In genomic region chr4:99029018-99029735, GRCh38 we compare ENCODE assay signal across 2 cellular contexts.
TF ChIP-seq lines count a peak whose summit lies in the region.

No MANE protein-coding gene starts in this region.

TF ChIP-seq in A549, 52 proteins besides CTCF, POLR2A, EP300 and RAD21:
- TF ChIP-seq RCOR1 (IDR thresholded peaks at IDR 0.05; ENCODE audit: low read depth, low read length) (no peak), HEYL (CRISPR knock-in tag; IDR thresholded peaks at IDR 0.05) (no peak), ZFP36 (IDR thresholded peaks at IDR 0.05; ENCODE audit: borderline replicate concordance, partially characterized antibody) (no peak), E2F6 (IDR thresholded peaks at IDR 0.05; ENCODE audit: borderline replicate concordance, low read depth) (no peak)

TF ChIP-seq in HepG2, 621 proteins besides CTCF, POLR2A, EP300 and RAD21:
- no peak for TF ChIP-seq ZNF781 (CRISPR knock-in tag; IDR thresholded peaks at IDR 0.05; ENCODE audit: borderline replicate concordance, not compliant biosample characterization)
- TF ChIP-seq, protein P1, sequence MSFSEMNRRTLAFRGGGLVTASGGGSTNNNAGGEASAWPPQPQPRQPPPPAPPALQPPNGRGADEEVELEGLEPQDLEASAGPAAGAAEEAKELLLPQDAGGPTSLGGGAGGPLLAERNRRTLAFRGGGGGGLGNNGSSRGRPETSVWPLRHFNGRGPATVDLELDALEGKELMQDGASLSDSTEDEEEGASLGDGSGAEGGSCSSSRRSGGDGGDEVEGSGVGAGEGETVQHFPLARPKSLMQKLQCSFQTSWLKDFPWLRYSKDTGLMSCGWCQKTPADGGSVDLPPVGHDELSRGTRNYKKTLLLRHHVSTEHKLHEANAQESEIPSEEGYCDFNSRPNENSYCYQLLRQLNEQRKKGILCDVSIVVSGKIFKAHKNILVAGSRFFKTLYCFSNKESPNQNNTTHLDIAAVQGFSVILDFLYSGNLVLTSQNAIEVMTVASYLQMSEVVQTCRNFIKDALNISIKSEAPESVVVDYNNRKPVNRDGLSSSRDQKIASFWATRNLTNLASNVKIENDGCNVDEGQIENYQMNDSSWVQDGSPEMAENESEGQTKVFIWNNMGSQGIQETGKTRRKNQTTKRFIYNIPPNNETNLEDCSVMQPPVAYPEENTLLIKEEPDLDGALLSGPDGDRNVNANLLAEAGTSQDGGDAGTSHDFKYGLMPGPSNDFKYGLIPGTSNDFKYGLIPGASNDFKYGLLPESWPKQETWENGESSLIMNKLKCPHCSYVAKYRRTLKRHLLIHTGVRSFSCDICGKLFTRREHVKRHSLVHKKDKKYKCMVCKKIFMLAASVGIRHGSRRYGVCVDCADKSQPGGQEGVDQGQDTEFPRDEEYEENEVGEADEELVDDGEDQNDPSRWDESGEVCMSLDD (CRISPR knock-in tag; IDR thresholded peaks at IDR 0.05; ENCODE audit: borderline replicate concordance), result no peak
